ENCODE assay signal across 20 cellular contexts in the genomic region with DNA sequence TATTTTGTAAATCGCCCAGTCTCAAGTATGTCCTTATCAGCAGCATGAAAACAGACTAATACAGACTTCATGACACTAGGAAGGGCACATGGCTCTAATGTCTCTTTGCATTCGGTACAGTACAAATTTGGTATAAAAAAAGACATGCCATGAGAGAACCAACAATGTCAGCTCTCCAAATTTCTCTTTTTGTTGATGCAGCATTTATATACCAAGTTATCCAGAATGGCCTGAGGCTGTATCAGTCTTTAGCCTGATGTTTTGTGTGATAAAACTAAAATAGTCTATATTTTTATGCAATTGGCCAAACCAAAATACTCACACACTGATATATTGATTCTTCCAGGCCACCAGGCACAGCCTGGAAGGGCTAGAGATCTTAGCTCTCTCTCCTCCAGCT.
"Had no signal": no experiment of that assay in that cellular context is flagged by ENCODE, and none has a peak within 500 bp of the region (broad histone marks: within the 10 kb centered on the region; RNA-seq: fewer than 3 reads in every experiment).

No MANE protein-coding gene starts in this region.

- H3K36me3 ChIP-seq: SJCRH30 had no signal

- H3K9ac ChIP-seq: KMS-11 had no signal

- H3K4me3 ChIP-seq: SJCRH30 had no signal

- H3K27ac ChIP-seq: KMS-11, SJCRH30 had no signal

- H3K4me2 ChIP-seq: KMS-11 had no signal

- ATAC-seq: Panc1, PC-3, Right ventricle myocardium inferior had no signal

- DNase-seq: Kasumi-1, MM.1S, NCI-H1092 treated with DMSO at 0.1 percent for 48 hours, NCI-H1436, NCI-H187, NCI-H2029, NCI-H2081 treated with DMSO at 0.1 percent for 48 hours, NCI-H2171, NCI-H226, NCI-H446, NCI-H510A, NCI-H524 treated with DMSO at 0.1 percent for 48 hours, NCI-H69, NCI-H774, PC-3, SHP77 treated with DMSO at 0.1 percent for 48 hours, SJCRH30 had no signal

- H3K9me3 ChIP-seq: SJCRH30 had no signal

- H3K4me1 ChIP-seq: SJCRH30 had no signal

- H3K27me3 ChIP-seq: SJCRH30 had no signal
